ENCODE assay signal across 1 cellular context in the genomic region with DNA sequence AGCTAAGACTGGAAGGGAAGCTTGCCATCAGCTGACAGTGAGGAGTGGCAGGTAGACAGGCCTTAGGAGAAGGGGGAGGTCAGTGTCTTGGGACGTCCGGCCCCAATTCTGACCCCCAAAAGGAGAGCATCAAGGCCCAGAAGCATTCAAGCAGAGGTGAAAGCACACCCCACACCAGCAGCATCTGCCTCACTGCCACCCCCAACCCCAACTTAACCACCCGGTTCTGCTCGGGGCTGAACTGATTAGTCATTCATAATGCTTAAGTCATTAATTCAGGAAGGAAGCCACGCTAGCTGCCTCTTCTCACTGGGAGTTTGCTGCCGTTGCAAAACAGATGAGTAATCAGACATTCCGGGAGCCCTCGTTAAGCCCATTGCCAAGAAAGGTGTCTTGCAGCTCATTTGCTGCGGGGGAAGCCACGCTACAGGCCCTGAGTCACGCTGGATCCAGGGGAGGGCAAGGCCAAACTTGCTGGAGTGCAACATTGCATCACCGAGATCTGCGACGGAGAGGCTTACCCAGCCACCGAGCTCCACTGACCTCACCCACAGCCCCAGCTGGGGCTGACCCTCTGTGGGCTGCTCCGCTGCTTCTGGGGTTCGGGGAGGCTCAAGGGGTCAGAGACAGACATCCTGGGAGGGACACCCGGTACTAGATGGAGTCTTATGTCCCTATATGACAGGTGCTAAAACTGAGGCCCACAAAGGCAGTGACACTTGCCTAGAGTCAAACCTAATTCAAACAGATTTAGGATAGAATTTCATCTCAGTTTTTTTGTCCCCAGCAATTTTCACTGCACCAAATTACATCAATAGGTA.
TF ChIP-seq lines count a peak whose summit lies in the region.

No MANE protein-coding gene starts in this region.

TF ChIP-seq in HepG2, 621 proteins besides CTCF, POLR2A, EP300 and RAD21 (continued from another document and continues in another):
- peak; percentile 53; the same call in 1 of the 2 replicates for TF ChIP-seq ZNF891 (CRISPR knock-in tag; IDR thresholded peaks at IDR 0.05)
- TF ChIP-seq ZNF20 (CRISPR knock-in tag; IDR thresholded peaks at IDR 0.05): no peak
- TF ChIP-seq, protein P1, sequence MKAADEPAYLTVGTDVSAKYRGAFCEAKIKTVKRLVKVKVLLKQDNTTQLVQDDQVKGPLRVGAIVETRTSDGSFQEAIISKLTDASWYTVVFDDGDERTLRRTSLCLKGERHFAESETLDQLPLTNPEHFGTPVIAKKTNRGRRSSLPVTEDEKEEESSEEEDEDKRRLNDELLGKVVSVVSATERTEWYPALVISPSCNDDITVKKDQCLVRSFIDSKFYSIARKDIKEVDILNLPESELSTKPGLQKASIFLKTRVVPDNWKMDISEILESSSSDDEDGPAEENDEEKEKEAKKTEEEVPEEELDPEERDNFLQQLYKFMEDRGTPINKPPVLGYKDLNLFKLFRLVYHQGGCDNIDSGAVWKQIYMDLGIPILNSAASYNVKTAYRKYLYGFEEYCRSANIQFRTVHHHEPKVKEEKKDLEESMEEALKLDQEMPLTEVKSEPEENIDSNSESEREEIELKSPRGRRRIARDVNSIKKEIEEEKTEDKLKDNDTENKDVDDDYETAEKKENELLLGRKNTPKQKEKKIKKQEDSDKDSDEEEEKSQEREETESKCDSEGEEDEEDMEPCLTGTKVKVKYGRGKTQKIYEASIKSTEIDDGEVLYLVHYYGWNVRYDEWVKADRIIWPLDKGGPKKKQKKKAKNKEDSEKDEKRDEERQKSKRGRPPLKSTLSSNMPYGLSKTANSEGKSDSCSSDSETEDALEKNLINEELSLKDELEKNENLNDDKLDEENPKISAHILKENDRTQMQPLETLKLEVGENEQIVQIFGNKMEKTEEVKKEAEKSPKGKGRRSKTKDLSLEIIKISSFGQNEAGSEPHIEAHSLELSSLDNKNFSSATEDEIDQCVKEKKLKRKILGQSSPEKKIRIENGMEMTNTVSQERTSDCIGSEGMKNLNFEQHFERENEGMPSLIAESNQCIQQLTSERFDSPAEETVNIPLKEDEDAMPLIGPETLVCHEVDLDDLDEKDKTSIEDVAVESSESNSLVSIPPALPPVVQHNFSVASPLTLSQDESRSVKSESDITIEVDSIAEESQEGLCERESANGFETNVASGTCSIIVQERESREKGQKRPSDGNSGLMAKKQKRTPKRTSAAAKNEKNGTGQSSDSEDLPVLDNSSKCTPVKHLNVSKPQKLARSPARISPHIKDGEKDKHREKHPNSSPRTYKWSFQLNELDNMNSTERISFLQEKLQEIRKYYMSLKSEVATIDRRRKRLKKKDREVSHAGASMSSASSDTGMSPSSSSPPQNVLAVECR (CRISPR knock-in tag; IDR thresholded peaks at IDR 0.05; ENCODE audit: borderline replicate concordance): peak; percentile 45; the same call in 1 of the 2 replicates
- TF ChIP-seq SP4 (CRISPR knock-in tag; IDR thresholded peaks at IDR 0.05): 0 out of 2 replicates have a peak, but pooled peaks have one; percentile 48
- TF ChIP-seq ZNF3 (CRISPR knock-in tag; IDR thresholded peaks at IDR 0.05): no peak
- peak; percentile 38; the same call in 1 of the 2 replicates for TF ChIP-seq CBX5 (CRISPR knock-in tag; IDR thresholded peaks at IDR 0.05; ENCODE audit: borderline replicate concordance)
- TF ChIP-seq, protein P2, sequence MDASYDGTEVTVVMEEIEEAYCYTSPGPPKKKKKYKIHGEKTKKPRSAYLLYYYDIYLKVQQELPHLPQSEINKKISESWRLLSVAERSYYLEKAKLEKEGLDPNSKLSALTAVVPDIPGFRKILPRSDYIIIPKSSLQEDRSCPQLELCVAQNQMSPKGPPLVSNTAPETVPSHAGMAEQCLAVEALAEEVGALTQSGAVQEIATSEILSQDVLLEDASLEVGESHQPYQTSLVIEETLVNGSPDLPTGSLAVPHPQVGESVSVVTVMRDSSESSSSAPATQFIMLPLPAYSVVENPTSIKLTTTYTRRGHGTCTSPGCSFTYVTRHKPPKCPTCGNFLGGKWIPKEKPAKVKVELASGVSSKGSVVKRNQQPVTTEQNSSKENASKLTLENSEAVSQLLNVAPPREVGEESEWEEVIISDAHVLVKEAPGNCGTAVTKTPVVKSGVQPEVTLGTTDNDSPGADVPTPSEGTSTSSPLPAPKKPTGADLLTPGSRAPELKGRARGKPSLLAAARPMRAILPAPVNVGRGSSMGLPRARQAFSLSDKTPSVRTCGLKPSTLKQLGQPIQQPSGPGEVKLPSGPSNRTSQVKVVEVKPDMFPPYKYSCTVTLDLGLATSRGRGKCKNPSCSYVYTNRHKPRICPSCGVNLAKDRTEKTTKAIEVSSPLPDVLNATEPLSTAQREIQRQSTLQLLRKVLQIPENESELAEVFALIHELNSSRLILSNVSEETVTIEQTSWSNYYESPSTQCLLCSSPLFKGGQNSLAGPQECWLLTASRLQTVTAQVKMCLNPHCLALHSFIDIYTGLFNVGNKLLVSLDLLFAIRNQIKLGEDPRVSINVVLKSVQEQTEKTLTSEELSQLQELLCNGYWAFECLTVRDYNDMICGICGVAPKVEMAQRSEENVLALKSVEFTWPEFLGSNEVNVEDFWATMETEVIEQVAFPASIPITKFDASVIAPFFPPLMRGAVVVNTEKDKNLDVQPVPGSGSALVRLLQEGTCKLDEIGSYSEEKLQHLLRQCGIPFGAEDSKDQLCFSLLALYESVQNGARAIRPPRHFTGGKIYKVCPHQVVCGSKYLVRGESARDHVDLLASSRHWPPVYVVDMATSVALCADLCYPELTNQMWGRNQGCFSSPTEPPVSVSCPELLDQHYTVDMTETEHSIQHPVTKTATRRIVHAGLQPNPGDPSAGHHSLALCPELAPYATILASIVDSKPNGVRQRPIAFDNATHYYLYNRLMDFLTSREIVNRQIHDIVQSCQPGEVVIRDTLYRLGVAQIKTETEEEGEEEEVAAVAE (CRISPR knock-in tag; IDR thresholded peaks at IDR 0.05; ENCODE audit: borderline replicate concordance): peak; percentile 34; the same call in 1 of the 2 replicates
- no peak for TF ChIP-seq YEATS4 (CRISPR knock-in tag; IDR thresholded peaks at IDR 0.05; ENCODE audit: borderline replicate concordance)
- TF ChIP-seq, protein P3, sequence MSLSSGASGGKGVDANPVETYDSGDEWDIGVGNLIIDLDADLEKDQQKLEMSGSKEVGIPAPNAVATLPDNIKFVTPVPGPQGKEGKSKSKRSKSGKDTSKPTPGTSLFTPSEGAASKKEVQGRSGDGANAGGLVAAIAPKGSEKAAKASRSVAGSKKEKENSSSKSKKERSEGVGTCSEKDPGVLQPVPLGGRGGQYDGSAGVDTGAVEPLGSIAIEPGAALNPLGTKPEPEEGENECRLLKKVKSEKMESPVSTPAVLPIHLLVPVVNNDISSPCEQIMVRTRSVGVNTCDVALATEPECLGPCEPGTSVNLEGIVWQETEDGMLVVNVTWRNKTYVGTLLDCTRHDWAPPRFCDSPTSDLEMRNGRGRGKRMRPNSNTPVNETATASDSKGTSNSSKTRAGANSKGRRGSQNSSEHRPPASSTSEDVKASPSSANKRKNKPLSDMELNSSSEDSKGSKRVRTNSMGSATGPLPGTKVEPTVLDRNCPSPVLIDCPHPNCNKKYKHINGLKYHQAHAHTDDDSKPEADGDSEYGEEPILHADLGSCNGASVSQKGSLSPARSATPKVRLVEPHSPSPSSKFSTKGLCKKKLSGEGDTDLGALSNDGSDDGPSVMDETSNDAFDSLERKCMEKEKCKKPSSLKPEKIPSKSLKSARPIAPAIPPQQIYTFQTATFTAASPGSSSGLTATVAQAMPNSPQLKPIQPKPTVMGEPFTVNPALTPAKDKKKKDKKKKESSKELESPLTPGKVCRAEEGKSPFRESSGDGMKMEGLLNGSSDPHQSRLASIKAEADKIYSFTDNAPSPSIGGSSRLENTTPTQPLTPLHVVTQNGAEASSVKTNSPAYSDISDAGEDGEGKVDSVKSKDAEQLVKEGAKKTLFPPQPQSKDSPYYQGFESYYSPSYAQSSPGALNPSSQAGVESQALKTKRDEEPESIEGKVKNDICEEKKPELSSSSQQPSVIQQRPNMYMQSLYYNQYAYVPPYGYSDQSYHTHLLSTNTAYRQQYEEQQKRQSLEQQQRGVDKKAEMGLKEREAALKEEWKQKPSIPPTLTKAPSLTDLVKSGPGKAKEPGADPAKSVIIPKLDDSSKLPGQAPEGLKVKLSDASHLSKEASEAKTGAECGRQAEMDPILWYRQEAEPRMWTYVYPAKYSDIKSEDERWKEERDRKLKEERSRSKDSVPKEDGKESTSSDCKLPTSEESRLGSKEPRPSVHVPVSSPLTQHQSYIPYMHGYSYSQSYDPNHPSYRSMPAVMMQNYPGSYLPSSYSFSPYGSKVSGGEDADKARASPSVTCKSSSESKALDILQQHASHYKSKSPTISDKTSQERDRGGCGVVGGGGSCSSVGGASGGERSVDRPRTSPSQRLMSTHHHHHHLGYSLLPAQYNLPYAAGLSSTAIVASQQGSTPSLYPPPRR (CRISPR knock-in tag; IDR thresholded peaks at IDR 0.05; ENCODE audit: borderline replicate concordance): no peak
- peak; percentile 49; the same call in 1 of the 2 replicates for TF ChIP-seq SOX5 (CRISPR knock-in tag; IDR thresholded peaks at IDR 0.05; ENCODE audit: borderline replicate concordance)
- TF ChIP-seq ZNF644 (CRISPR knock-in tag; IDR thresholded peaks at IDR 0.05; ENCODE audit: low read depth): no peak
- no peak for TF ChIP-seq CHD4 (IDR thresholded peaks at IDR 0.05; ENCODE audit: borderline replicate concordance, low read length)
- TF ChIP-seq KDM2A (CRISPR knock-in tag; IDR thresholded peaks at IDR 0.05; ENCODE audit: borderline replicate concordance, low read depth): peak; percentile 77; the same call in 1 of the 2 replicates
- TF ChIP-seq ZNF589 (CRISPR knock-in tag; conservative IDR thresholded peaks at IDR 0.05): no peak
- TF ChIP-seq MED8 (CRISPR knock-in tag; IDR thresholded peaks at IDR 0.05; ENCODE audit: insufficient replicate concordance): peak; percentile 25
- no peak for TF ChIP-seq HMG20B (CRISPR knock-in tag; conservative IDR thresholded peaks at IDR 0.05)
- no peak for TF ChIP-seq REXO4 (CRISPR knock-in tag; IDR thresholded peaks at IDR 0.05; ENCODE audit: borderline replicate concordance)
- TF ChIP-seq U2AF1 (optimal IDR thresholded peaks at IDR 0.05; ENCODE audit: low read depth, low read length): no peak
- TF ChIP-seq ZNF777 (CRISPR knock-in tag; IDR thresholded peaks at IDR 0.05): no peak; the same call in 1 of the 2 replicates
- TF ChIP-seq MAZ (IDR thresholded peaks at IDR 0.05; ENCODE audit: borderline replicate concordance, low read depth, low read length): no peak
- peak; percentile 62 for TF ChIP-seq MAZ (CRISPR knock-in tag; IDR thresholded peaks at IDR 0.05; ENCODE audit: low read depth)
- TF ChIP-seq, protein P4, sequence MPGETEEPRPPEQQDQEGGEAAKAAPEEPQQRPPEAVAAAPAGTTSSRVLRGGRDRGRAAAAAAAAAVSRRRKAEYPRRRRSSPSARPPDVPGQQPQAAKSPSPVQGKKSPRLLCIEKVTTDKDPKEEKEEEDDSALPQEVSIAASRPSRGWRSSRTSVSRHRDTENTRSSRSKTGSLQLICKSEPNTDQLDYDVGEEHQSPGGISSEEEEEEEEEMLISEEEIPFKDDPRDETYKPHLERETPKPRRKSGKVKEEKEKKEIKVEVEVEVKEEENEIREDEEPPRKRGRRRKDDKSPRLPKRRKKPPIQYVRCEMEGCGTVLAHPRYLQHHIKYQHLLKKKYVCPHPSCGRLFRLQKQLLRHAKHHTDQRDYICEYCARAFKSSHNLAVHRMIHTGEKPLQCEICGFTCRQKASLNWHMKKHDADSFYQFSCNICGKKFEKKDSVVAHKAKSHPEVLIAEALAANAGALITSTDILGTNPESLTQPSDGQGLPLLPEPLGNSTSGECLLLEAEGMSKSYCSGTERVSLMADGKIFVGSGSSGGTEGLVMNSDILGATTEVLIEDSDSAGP (CRISPR knock-in tag; IDR thresholded peaks at IDR 0.05; ENCODE audit: borderline replicate concordance): 0 out of 2 replicates have a peak, but pooled peaks have one; percentile 45
- TF ChIP-seq PPARG (CRISPR knock-in tag; conservative IDR thresholded peaks at IDR 0.05): no peak
- TF ChIP-seq, protein P5, sequence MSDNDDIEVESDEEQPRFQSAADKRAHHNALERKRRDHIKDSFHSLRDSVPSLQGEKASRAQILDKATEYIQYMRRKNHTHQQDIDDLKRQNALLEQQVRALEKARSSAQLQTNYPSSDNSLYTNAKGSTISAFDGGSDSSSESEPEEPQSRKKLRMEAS (IDR thresholded peaks at IDR 0.05): peak; percentile 87
- TF ChIP-seq, protein P6, sequence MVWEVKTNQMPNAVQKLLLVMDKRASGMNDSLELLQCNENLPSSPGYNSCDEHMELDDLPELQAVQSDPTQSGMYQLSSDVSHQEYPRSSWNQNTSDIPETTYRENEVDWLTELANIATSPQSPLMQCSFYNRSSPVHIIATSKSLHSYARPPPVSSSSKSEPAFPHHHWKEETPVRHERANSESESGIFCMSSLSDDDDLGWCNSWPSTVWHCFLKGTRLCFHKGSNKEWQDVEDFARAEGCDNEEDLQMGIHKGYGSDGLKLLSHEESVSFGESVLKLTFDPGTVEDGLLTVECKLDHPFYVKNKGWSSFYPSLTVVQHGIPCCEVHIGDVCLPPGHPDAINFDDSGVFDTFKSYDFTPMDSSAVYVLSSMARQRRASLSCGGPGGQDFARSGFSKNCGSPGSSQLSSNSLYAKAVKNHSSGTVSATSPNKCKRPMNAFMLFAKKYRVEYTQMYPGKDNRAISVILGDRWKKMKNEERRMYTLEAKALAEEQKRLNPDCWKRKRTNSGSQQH (CRISPR knock-in tag; IDR thresholded peaks at IDR 0.05; ENCODE audit: low read depth): no peak
- no peak for TF ChIP-seq HNRNPL (IDR thresholded peaks at IDR 0.05; ENCODE audit: low read depth, low read length)
- peak; percentile 49; the same call in 1 of the 2 replicates for TF ChIP-seq FOXO1 (CRISPR knock-in tag; IDR thresholded peaks at IDR 0.05)
- TF ChIP-seq, protein P7, sequence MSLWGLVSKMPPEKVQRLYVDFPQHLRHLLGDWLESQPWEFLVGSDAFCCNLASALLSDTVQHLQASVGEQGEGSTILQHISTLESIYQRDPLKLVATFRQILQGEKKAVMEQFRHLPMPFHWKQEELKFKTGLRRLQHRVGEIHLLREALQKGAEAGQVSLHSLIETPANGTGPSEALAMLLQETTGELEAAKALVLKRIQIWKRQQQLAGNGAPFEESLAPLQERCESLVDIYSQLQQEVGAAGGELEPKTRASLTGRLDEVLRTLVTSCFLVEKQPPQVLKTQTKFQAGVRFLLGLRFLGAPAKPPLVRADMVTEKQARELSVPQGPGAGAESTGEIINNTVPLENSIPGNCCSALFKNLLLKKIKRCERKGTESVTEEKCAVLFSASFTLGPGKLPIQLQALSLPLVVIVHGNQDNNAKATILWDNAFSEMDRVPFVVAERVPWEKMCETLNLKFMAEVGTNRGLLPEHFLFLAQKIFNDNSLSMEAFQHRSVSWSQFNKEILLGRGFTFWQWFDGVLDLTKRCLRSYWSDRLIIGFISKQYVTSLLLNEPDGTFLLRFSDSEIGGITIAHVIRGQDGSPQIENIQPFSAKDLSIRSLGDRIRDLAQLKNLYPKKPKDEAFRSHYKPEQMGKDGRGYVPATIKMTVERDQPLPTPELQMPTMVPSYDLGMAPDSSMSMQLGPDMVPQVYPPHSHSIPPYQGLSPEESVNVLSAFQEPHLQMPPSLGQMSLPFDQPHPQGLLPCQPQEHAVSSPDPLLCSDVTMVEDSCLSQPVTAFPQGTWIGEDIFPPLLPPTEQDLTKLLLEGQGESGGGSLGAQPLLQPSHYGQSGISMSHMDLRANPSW (CRISPR knock-in tag; IDR thresholded peaks at IDR 0.05; ENCODE audit: borderline replicate concordance): no peak
- no peak for TF ChIP-seq ZNF441 (CRISPR knock-in tag; IDR thresholded peaks at IDR 0.05; ENCODE audit: borderline replicate concordance)
- TF ChIP-seq, protein P8, sequence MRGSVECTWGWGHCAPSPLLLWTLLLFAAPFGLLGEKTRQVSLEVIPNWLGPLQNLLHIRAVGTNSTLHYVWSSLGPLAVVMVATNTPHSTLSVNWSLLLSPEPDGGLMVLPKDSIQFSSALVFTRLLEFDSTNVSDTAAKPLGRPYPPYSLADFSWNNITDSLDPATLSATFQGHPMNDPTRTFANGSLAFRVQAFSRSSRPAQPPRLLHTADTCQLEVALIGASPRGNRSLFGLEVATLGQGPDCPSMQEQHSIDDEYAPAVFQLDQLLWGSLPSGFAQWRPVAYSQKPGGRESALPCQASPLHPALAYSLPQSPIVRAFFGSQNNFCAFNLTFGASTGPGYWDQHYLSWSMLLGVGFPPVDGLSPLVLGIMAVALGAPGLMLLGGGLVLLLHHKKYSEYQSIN (CRISPR knock-in tag; IDR thresholded peaks at IDR 0.05; ENCODE audit: borderline replicate concordance): no peak
